ENCODE assay signal across 8 cellular contexts in genomic region chr19:3343619-3344502, GRCh38. TPM values are rescaled to one million over a fixed set of nuclear protein-coding genes. Genes with fewer than 3 reads are reported as not detected.
DNase-seq lines count a peak whose midpoint lies in the region; ATAC-seq and TF ChIP-seq lines count a peak whose summit lies in the region.

No MANE protein-coding gene starts in this region.

- no peak for TF ChIP-seq CTCF in AG10803 (conservative IDR thresholded peaks at IDR 0.05; ENCODE audit: low read length)
- TF ChIP-seq CTCF in astrocyte of the cerebellum (IDR thresholded peaks at IDR 0.05; ENCODE audit: low read depth, low read length, missing control alignments) = no peak

- in situ Hi-C loops in astrocyte of the cerebellum (cut with HindIII; ENCODE audit: low sequenced_read_pairs) = no loop called here

- ATAC-seq in HG03520 (IDR thresholded peaks at IDR 0.05; ENCODE audit: unreplicated experiment) = no peak
- no peak for ATAC-seq in HG03108 (IDR thresholded peaks at IDR 0.05; ENCODE audit: unreplicated experiment)

- H3K4me3 ChIP-seq in AG10803 (ENCODE audit: low read length) (peak overlapping the region; percentile 62), astrocyte of the cerebellum (ENCODE audit: low read depth, low read length) (peak overlapping the region; percentile 30)

- DNase-seq in AG10803 (ENCODE audit: low read depth) (peak; percentile 94), GOT3 (lab: John Stamatoyannopoulos, UW) (peak; percentile 62), RPMI7951 (ENCODE audit: low read depth) (peak; percentile 93), astrocyte of the cerebellum (ENCODE audit: low read depth) (peak; percentile 58), hypothalamus (lab: John Stamatoyannopoulos, UW) (peak in 46 of 51 donors; percentile 23 to 86 (median 66))
- DNase-seq in stimulated activated CD4-positive, alpha-beta T cell treated with anti-CD3 and anti-CD28 coated beads, Interleukin-1b, Interleukin-23, amount 100 ng/mL, for 48 hours = peak; percentile 54

RNA-seq across cellular contexts. Expression of gene NFIC, which starts 22.5 kb away (rescaled TPM):
- 20.9 and 21.2 TPM in 2 replicates for total RNA-seq in RPMI7951 (2014; rRNA removed; shearing (Covaris generic))
